In genomic region chr10:50497758-50498157, GRCh38 we compare ENCODE assay signal across 8 cellular contexts.
DNase-seq lines count a peak whose midpoint lies in the region; ATAC-seq lines count a peak whose summit lies in the region.

No MANE protein-coding gene starts in this region.

- no peak for DNase-seq in activated CD4-positive, CD25-positive, alpha-beta regulatory T cell (lab: John Stamatoyannopoulos, UW)
- DNase-seq in mesendoderm (no peak), pons (ENCODE audit: low spot score) (no peak), dermis blood vessel endothelial cell (no peak), epidermal melanocyte (ENCODE audit: insufficient read length, low spot score) (no peak)

- no peak overlapping the region for H3K4me3 ChIP-seq in mesendoderm (ENCODE audit: low read length)

- no peaks in the 10 kb centered on the region for H3K36me3 ChIP-seq in mesendoderm (ENCODE audit: control insufficient read depth, insufficient read depth, low read length)

- H3K23ac ChIP-seq in mesendoderm (ENCODE audit: low read length) = no peak overlapping the region

- H3K27me3 ChIP-seq in mesendoderm (ENCODE audit: insufficient read depth, low read length, poor library complexity) = no peaks in the 10 kb centered on the region

- H4K8ac ChIP-seq in mesendoderm (ENCODE audit: low read depth, low read length) = no peak overlapping the region

- H3K27ac Mint-ChIP-seq in activated naive CD8-positive, alpha-beta T cell = peak overlapping the region; percentile 88

- H3K36me3 Mint-ChIP-seq in activated naive CD8-positive, alpha-beta T cell = peaks cover 18% of the 10 kb centered on the region

- peak overlapping the region; percentile 4 for H3K4me3 Mint-ChIP-seq in activated naive CD8-positive, alpha-beta T cell

- H3K27me3 Mint-ChIP-seq in activated naive CD8-positive, alpha-beta T cell = no peaks in the 10 kb centered on the region

- H2BK120ac ChIP-seq in mesendoderm (ENCODE audit: low read depth, low read length) = no peak overlapping the region

- H3K9me3 Mint-ChIP-seq in activated naive CD8-positive, alpha-beta T cell (ENCODE audit: low read depth) = peaks cover 3% of the 10 kb centered on the region

- no peaks in the 10 kb centered on the region for H3K79me2 ChIP-seq in mesendoderm (ENCODE audit: control insufficient read depth, insufficient read depth, low read length)

- no peak overlapping the region for H3K56ac ChIP-seq in mesendoderm (ENCODE audit: low read length)

- H3K4ac ChIP-seq in mesendoderm (ENCODE audit: low read depth, low read length) = peak overlapping the region; percentile 36

- H3K18ac ChIP-seq in mesendoderm (ENCODE audit: low read length) = no peak overlapping the region

- peaks cover 50% of the 10 kb centered on the region for H3K4me1 Mint-ChIP-seq in activated naive CD8-positive, alpha-beta T cell (ENCODE audit: low read depth)

- no peak overlapping the region for H3K27ac ChIP-seq in mesendoderm (ENCODE audit: low read depth, low read length)

- H2AK5ac ChIP-seq in mesendoderm (ENCODE audit: low read length) = no peak overlapping the region

- H4K5ac ChIP-seq in mesendoderm (ENCODE audit: low read length) = no peak overlapping the region

- peak; percentile 63 to 83 for ATAC-seq in activated CD4-positive, CD25-positive, alpha-beta regulatory T cell treated with anti-CD3 and anti-CD28 coated beads, Interleukin-2, amount 50 U/mL, for 24 hours
- ATAC-seq in HG02938 (IDR thresholded peaks at IDR 0.05; ENCODE audit: unreplicated experiment) = peak; percentile 92

- H2BK15ac ChIP-seq in mesendoderm (replicated peaks; ENCODE audit: low read depth) = no peak overlapping the region

- H3K4me2 ChIP-seq in mesendoderm (ENCODE audit: low read length) = no peak overlapping the region

- no peak overlapping the region for H3K9ac ChIP-seq in mesendoderm (ENCODE audit: low read length)

- H3K4me1 ChIP-seq in mesendoderm (ENCODE audit: control insufficient read depth, low read depth, low read length) = no peaks in the 10 kb centered on the region

- H3K79me1 ChIP-seq in mesendoderm (ENCODE audit: low read length) = no peaks in the 10 kb centered on the region

- no peak overlapping the region for H2BK5ac ChIP-seq in mesendoderm (ENCODE audit: low read length)
